ENCODE assay signal across 1 cellular context in the genomic region with DNA sequence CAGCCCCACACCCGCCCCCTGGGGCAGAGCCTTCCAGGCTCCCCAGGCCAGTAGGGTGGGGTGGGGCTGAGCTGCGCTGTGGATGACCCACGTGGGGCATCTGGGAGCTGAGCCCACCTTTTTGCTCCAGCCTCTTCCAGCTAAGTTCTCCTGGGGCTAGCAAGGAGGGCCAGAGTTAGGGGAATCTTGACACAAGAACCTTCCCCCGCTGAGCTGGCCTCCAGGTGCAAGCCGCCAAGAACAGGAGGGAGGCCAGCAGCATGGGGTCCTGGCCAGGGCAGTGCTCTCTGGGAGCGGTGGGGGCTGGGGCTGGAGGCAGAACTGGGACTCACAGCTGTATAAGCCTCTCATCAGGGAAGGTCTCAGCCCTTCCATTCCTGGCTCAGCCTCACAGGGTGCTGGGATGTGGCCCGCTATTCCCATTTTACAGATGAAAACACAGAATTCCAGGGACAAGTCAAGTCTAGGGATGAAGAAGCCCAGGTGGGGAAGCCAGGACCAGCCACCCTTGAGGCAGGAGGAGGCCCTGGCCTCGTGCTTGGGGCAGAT.
TF ChIP-seq lines count a peak whose summit lies in the region.

No MANE protein-coding gene starts in this region.

TF ChIP-seq in HepG2, 621 proteins besides CTCF, POLR2A, EP300 and RAD21 (continued from another document):
- TF ChIP-seq, protein P1, sequence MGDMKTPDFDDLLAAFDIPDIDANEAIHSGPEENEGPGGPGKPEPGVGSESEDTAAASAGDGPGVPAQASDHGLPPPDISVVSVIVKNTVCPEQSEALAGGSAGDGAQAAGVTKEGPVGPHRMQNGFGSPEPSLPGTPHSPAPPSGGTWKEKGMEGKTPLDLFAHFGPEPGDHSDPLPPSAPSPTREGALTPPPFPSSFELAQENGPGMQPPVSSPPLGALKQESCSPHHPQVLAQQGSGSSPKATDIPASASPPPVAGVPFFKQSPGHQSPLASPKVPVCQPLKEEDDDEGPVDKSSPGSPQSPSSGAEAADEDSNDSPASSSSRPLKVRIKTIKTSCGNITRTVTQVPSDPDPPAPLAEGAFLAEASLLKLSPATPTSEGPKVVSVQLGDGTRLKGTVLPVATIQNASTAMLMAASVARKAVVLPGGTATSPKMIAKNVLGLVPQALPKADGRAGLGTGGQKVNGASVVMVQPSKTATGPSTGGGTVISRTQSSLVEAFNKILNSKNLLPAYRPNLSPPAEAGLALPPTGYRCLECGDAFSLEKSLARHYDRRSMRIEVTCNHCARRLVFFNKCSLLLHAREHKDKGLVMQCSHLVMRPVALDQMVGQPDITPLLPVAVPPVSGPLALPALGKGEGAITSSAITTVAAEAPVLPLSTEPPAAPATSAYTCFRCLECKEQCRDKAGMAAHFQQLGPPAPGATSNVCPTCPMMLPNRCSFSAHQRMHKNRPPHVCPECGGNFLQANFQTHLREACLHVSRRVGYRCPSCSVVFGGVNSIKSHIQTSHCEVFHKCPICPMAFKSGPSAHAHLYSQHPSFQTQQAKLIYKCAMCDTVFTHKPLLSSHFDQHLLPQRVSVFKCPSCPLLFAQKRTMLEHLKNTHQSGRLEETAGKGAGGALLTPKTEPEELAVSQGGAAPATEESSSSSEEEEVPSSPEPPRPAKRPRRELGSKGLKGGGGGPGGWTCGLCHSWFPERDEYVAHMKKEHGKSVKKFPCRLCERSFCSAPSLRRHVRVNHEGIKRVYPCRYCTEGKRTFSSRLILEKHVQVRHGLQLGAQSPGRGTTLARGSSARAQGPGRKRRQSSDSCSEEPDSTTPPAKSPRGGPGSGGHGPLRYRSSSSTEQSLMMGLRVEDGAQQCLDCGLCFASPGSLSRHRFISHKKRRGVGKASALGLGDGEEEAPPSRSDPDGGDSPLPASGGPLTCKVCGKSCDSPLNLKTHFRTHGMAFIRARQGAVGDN (CRISPR knock-in tag; IDR thresholded peaks at IDR 0.05), result peak; percentile 49; the same call in 1 of the 2 replicates
- TF ChIP-seq ZMYM2 (CRISPR knock-in tag; IDR thresholded peaks at IDR 0.05) (0 out of 2 replicates have a peak, but pooled peaks have one; percentile 39), ATF7-NPFF (CRISPR knock-in tag; IDR thresholded peaks at IDR 0.05; ENCODE audit: low read depth) (no peak), GATA4 (IDR thresholded peaks at IDR 0.05; ENCODE audit: borderline replicate concordance, low read depth) (no peak), ZNF761 (CRISPR knock-in tag; conservative IDR thresholded peaks at IDR 0.05) (0 out of 2 replicates have a peak, but pooled peaks have one; percentile 4), PHF21A (CRISPR knock-in tag; IDR thresholded peaks at IDR 0.05) (no peak), AKAP8 (CRISPR knock-in tag; IDR thresholded peaks at IDR 0.05) (peak; percentile 14; the same call in 1 of the 2 replicates), ATF7 (IDR thresholded peaks at IDR 0.05) (no peak), ATF7 (CRISPR knock-in tag; IDR thresholded peaks at IDR 0.05) (0 out of 2 replicates have a peak, but pooled peaks have one; percentile 13), ZNF160 (CRISPR knock-in tag; IDR thresholded peaks at IDR 0.05) (no peak), ZNF605 (CRISPR knock-in tag; IDR thresholded peaks at IDR 0.05) (peak; percentile 45), KLF11 (CRISPR knock-in tag; IDR thresholded peaks at IDR 0.05) (0 out of 2 replicates have a peak, but pooled peaks have one; percentile 9), ZFP36L1 (CRISPR knock-in tag; IDR thresholded peaks at IDR 0.05) (0 out of 2 replicates have a peak, but pooled peaks have one; percentile 26), ZNF614 (CRISPR knock-in tag; IDR thresholded peaks at IDR 0.05; ENCODE audit: borderline replicate concordance) (0 out of 2 replicates have a peak, but pooled peaks have one; percentile 1), NCOA2 (CRISPR knock-in tag; IDR thresholded peaks at IDR 0.05) (0 out of 2 replicates have a peak, but pooled peaks have one; percentile 5), ZNF607 (CRISPR knock-in tag; IDR thresholded peaks at IDR 0.05; ENCODE audit: borderline replicate concordance) (0 out of 2 replicates have a peak, but pooled peaks have one; percentile 7), ZNF773 (CRISPR knock-in tag; IDR thresholded peaks at IDR 0.05; ENCODE audit: borderline replicate concordance) (no peak), ARID2 (CRISPR knock-in tag; IDR thresholded peaks at IDR 0.05; ENCODE audit: borderline replicate concordance) (peak; percentile 60; the same call in 1 of the 2 replicates), ZNF501 (CRISPR knock-in tag; IDR thresholded peaks at IDR 0.05) (0 out of 2 replicates have a peak, but pooled peaks have one; percentile 7), SIX1 (CRISPR knock-in tag; IDR thresholded peaks at IDR 0.05; ENCODE audit: borderline replicate concordance) (no peak), ZNF782 (CRISPR knock-in tag; IDR thresholded peaks at IDR 0.05; ENCODE audit: borderline replicate concordance) (peak; percentile 4; the same call in 1 of the 2 replicates), ZNF556 (CRISPR knock-in tag; IDR thresholded peaks at IDR 0.05; ENCODE audit: borderline replicate concordance) (0 out of 2 replicates have a peak, but pooled peaks have one; percentile 16), ZNF629 (CRISPR knock-in tag; conservative IDR thresholded peaks at IDR 0.05) (peak; percentile 63; the same call in 1 of the 2 replicates), ZNF256 (CRISPR knock-in tag; conservative IDR thresholded peaks at IDR 0.05) (no peak), KDM5B (CRISPR knock-in tag; IDR thresholded peaks at IDR 0.05; ENCODE audit: borderline replicate concordance) (0 out of 2 replicates have a peak, but pooled peaks have one; percentile 42)
- TF ChIP-seq, protein P2, sequence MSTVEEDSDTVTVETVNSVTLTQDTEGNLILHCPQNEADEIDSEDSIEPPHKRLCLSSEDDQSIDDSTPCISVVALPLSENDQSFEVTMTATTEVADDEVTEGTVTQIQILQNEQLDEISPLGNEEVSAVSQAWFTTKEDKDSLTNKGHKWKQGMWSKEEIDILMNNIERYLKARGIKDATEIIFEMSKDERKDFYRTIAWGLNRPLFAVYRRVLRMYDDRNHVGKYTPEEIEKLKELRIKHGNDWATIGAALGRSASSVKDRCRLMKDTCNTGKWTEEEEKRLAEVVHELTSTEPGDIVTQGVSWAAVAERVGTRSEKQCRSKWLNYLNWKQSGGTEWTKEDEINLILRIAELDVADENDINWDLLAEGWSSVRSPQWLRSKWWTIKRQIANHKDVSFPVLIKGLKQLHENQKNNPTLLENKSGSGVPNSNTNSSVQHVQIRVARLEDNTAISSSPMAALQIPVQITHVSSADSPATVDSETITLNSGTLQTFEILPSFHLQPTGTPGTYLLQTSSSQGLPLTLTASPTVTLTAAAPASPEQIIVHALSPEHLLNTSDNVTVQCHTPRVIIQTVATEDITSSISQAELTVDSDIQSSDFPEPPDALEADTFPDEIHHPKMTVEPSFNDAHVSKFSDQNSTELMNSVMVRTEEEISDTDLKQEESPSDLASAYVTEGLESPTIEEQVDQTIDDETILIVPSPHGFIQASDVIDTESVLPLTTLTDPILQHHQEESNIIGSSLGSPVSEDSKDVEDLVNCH (CRISPR knock-in tag; IDR thresholded peaks at IDR 0.05), result no peak
- TF ChIP-seq, protein P3, sequence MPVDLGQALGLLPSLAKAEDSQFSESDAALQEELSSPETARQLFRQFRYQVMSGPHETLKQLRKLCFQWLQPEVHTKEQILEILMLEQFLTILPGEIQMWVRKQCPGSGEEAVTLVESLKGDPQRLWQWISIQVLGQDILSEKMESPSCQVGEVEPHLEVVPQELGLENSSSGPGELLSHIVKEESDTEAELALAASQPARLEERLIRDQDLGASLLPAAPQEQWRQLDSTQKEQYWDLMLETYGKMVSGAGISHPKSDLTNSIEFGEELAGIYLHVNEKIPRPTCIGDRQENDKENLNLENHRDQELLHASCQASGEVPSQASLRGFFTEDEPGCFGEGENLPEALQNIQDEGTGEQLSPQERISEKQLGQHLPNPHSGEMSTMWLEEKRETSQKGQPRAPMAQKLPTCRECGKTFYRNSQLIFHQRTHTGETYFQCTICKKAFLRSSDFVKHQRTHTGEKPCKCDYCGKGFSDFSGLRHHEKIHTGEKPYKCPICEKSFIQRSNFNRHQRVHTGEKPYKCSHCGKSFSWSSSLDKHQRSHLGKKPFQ (CRISPR knock-in tag; IDR thresholded peaks at IDR 0.05; ENCODE audit: insufficient replicate concordance), result no peak
- TF ChIP-seq, protein P4, sequence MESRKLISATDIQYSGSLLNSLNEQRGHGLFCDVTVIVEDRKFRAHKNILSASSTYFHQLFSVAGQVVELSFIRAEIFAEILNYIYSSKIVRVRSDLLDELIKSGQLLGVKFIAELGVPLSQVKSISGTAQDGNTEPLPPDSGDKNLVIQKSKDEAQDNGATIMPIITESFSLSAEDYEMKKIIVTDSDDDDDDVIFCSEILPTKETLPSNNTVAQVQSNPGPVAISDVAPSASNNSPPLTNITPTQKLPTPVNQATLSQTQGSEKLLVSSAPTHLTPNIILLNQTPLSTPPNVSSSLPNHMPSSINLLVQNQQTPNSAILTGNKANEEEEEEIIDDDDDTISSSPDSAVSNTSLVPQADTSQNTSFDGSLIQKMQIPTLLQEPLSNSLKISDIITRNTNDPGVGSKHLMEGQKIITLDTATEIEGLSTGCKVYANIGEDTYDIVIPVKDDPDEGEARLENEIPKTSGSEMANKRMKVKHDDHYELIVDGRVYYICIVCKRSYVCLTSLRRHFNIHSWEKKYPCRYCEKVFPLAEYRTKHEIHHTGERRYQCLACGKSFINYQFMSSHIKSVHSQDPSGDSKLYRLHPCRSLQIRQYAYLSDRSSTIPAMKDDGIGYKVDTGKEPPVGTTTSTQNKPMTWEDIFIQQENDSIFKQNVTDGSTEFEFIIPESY (CRISPR knock-in tag; IDR thresholded peaks at IDR 0.05), result peak; percentile 65
- TF ChIP-seq, protein P5, sequence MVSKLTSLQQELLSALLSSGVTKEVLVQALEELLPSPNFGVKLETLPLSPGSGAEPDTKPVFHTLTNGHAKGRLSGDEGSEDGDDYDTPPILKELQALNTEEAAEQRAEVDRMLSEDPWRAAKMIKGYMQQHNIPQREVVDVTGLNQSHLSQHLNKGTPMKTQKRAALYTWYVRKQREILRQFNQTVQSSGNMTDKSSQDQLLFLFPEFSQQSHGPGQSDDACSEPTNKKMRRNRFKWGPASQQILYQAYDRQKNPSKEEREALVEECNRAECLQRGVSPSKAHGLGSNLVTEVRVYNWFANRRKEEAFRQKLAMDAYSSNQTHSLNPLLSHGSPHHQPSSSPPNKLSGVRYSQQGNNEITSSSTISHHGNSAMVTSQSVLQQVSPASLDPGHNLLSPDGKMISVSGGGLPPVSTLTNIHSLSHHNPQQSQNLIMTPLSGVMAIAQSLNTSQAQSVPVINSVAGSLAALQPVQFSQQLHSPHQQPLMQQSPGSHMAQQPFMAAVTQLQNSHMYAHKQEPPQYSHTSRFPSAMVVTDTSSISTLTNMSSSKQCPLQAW (CRISPR knock-in tag; IDR thresholded peaks at IDR 0.05), result 0 out of 2 replicates have a peak, but pooled peaks have one; percentile 4
- TF ChIP-seq, protein P6, sequence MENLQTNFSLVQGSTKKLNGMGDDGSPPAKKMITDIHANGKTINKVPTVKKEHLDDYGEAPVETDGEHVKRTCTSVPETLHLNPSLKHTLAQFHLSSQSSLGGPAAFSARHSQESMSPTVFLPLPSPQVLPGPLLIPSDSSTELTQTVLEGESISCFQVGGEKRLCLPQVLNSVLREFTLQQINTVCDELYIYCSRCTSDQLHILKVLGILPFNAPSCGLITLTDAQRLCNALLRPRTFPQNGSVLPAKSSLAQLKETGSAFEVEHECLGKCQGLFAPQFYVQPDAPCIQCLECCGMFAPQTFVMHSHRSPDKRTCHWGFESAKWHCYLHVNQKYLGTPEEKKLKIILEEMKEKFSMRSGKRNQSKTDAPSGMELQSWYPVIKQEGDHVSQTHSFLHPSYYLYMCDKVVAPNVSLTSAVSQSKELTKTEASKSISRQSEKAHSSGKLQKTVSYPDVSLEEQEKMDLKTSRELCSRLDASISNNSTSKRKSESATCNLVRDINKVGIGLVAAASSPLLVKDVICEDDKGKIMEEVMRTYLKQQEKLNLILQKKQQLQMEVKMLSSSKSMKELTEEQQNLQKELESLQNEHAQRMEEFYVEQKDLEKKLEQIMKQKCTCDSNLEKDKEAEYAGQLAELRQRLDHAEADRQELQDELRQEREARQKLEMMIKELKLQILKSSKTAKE (CRISPR knock-in tag; IDR thresholded peaks at IDR 0.05; ENCODE audit: borderline replicate concordance), result peak; percentile 37; the same call in 1 of the 2 replicates
- TF ChIP-seq, protein P7, sequence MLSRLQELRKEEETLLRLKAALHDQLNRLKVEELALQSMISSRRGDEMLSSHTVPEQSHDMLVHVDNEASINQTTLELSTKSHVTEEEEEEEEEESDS (CRISPR knock-in tag; IDR thresholded peaks at IDR 0.05; ENCODE audit: borderline replicate concordance), result no peak
- TF ChIP-seq, protein P8, sequence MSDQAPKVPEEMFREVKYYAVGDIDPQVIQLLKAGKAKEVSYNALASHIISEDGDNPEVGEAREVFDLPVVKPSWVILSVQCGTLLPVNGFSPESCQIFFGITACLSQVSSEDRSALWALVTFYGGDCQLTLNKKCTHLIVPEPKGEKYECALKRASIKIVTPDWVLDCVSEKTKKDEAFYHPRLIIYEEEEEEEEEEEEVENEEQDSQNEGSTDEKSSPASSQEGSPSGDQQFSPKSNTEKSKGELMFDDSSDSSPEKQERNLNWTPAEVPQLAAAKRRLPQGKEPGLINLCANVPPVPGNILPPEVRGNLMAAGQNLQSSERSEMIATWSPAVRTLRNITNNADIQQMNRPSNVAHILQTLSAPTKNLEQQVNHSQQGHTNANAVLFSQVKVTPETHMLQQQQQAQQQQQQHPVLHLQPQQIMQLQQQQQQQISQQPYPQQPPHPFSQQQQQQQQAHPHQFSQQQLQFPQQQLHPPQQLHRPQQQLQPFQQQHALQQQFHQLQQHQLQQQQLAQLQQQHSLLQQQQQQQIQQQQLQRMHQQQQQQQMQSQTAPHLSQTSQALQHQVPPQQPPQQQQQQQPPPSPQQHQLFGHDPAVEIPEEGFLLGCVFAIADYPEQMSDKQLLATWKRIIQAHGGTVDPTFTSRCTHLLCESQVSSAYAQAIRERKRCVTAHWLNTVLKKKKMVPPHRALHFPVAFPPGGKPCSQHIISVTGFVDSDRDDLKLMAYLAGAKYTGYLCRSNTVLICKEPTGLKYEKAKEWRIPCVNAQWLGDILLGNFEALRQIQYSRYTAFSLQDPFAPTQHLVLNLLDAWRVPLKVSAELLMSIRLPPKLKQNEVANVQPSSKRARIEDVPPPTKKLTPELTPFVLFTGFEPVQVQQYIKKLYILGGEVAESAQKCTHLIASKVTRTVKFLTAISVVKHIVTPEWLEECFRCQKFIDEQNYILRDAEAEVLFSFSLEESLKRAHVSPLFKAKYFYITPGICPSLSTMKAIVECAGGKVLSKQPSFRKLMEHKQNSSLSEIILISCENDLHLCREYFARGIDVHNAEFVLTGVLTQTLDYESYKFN (CRISPR knock-in tag; conservative IDR thresholded peaks at IDR 0.05), result peak; percentile 7; the same call in 1 of the 2 replicates
